17 cellular contexts compared by ENCODE assay signal in the genomic region with DNA sequence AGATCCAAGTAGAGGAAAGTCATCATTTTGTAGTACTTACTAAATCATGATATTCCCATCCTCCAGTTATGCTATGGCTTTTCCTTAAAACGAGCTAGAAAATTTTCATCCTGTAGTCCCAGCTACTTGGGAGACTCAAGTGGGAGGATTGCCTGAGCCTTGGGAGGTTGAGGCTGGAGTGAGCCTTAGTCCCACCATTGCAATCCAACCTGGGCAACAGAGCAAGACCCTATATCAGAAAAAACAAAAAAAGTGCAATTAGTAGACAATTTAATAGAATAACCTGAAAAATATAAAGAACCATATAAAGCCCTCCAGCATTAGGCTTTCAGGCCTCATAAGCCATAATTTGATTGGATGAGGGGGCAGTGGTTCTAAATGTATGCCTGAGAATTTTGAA. TPM values are rescaled to one million over a fixed set of nuclear protein-coding genes. Genes with fewer than 3 reads are reported as not detected.
DNase-seq lines count a peak whose midpoint lies in the region; ATAC-seq and TF ChIP-seq lines count a peak whose summit lies in the region.
"Had no signal": no experiment of that assay in that cellular context is flagged by ENCODE, and none has a peak within 500 bp of the region (broad histone marks: within the 10 kb centered on the region; RNA-seq: fewer than 3 reads in every experiment).

No MANE protein-coding gene starts in this region.

- no peaks in the 10 kb centered on the region for H3K4me1 ChIP-seq in HEK293 (ENCODE audit: control insufficient read depth, insufficient read depth, low read length)
- peaks cover 71% of the 10 kb centered on the region for H3K4me1 ChIP-seq in Loucy (ENCODE audit: insufficient read depth, low read length, poor library complexity, severe bottlenecking)
- peaks cover 0 to 8% (median 2%) of the 10 kb centered on the region in 3 donors for H3K4me1 ChIP-seq in gastroesophageal sphincter

- no peaks in the 10 kb centered on the region for H3K27me3 ChIP-seq in Loucy (ENCODE audit: insufficient read depth, low read length, poor library complexity, severe bottlenecking)
- H3K27me3 ChIP-seq in gastroesophageal sphincter, result no peaks in the 10 kb centered on the region

- peak overlapping the region; percentile 93 for H3K4me2 ChIP-seq in Loucy (ENCODE audit: low read depth, low read length, poor library complexity, severe bottlenecking)

- H3K9me3 ChIP-seq in HEK293 (ENCODE audit: control insufficient read depth, insufficient read depth, low read depth, low read length) (no peaks in the 10 kb centered on the region), Loucy (ENCODE audit: insufficient read depth, low read depth, low read length) (no peaks in the 10 kb centered on the region), gastroesophageal sphincter (no peaks in the 10 kb centered on the region)

- TF ChIP-seq POLR2A in gastroesophageal sphincter (IDR thresholded peaks at IDR 0.05), result no peak

- H3K27ac Mint-ChIP-seq in WTC11, result no peak overlapping the region
- H3K27ac Mint-ChIP-seq: GM23338, HFFc6 had no signal

- H3K4me3 Mint-ChIP-seq in WTC11, result no peak overlapping the region
- H3K4me3 Mint-ChIP-seq: CD4-positive, alpha-beta memory T cell; GM23338; H9; HFFc6 had no signal

- H3K27me3 Mint-ChIP-seq in WTC11 (ENCODE audit: low read depth), result no peaks in the 10 kb centered on the region
- H3K27me3 Mint-ChIP-seq: CD4-positive, alpha-beta memory T cell had no signal

- H3K36me3 Mint-ChIP-seq in WTC11, result peaks cover 10% of the 10 kb centered on the region

- ATAC-seq in WTC11 (no peak), HG03378 (IDR thresholded peaks at IDR 0.05; ENCODE audit: unreplicated experiment) (no peak), gastroesophageal sphincter (no peak)
- ATAC-seq: GM23338, HCT116 had no signal

- H3F3A ChIP-seq in Loucy (ENCODE audit: low read depth), result no peaks in the 10 kb centered on the region

- H3K9me2 ChIP-seq in Loucy (replicated peaks; ENCODE audit: low read depth, low read length), result no peaks in the 10 kb centered on the region

- POLR2A ChIA-PET in HEK293 (lab: Yijun Ruan, JAX) (no interaction called here), WTC11 (lab: Charles Lee) (no interaction called here)

- no peak for TF ChIP-seq EP300 in gastroesophageal sphincter (IDR thresholded peaks at IDR 0.05)

- H3K27ac ChIP-seq in HEK293 (ENCODE audit: extremely low read depth, low read depth, low read length), result no peak overlapping the region
- no peak overlapping the region for H3K27ac ChIP-seq in gastroesophageal sphincter

- peak overlapping the region; percentile 19 for H3K9ac ChIP-seq in Loucy (ENCODE audit: low read depth, low read length, poor library complexity, severe bottlenecking)

- H3K79me2 ChIP-seq in Loucy (ENCODE audit: insufficient read depth, low read length), result peaks cover 99% of the 10 kb centered on the region

- H3K4me3 ChIP-seq in HEK293 (ENCODE audit: low read depth, low read length) (no peak overlapping the region), Loucy (ENCODE audit: low read length, poor library complexity, severe bottlenecking) (peak overlapping the region; percentile 71), gastroesophageal sphincter (no peak overlapping the region)
- H3K4me3 ChIP-seq: GM23338 had no signal

- WGBS in gastroesophageal sphincter (ENCODE audit: low coverage in 1 of 2), 2 donors, result 69% methylated on average over 1 of the region's 1 CpG; no CpG with 5 or more reads in 1 of the 2 donors

- H3K4me1 Mint-ChIP-seq in WTC11, result peaks cover 72% of the 10 kb centered on the region

- H3K36me3 ChIP-seq in HEK293 (ENCODE audit: control insufficient read depth in 2 of 2, insufficient read depth in 1 of 2, low read length in 2 of 2), result no peaks in the 10 kb centered on the region; a peak in 1 of 3 replicates
- H3K36me3 ChIP-seq in Loucy (ENCODE audit: insufficient read depth, low read length), result peaks cover 6% of the 10 kb centered on the region; the same call in 1 of the 2 replicates
- no peaks in the 10 kb centered on the region for H3K36me3 ChIP-seq in gastroesophageal sphincter

- 0 out of 2 replicates have a peak, but pooled peaks cover 3% of the 10 kb centered on the region for H3K9me3 Mint-ChIP-seq in WTC11
- H3K9me3 Mint-ChIP-seq: CD4-positive, alpha-beta memory T cell; H9; HFFc6 had no signal

- TF ChIP-seq CTCF in HEK293 (tag by site-specific recombination; IDR thresholded peaks at IDR 0.05) (no peak), Loucy (conservative IDR thresholded peaks at IDR 0.05; ENCODE audit: low read length) (no peak), WTC11 (IDR thresholded peaks at IDR 0.05) (no peak), gastroesophageal sphincter (IDR thresholded peaks at IDR 0.05) (no peak)

- CTCF ChIA-PET in HEK293 (lab: Yijun Ruan, JAX), result no interaction called here
- CTCF ChIA-PET in WTC11 (lab: Charles Lee), result no interaction called here

- H2AFZ ChIP-seq in Loucy (ENCODE audit: low read length), result no peak overlapping the region
- H2AFZ ChIP-seq: GM23338 had no signal

- no peak for DNase-seq in WTC11 (ENCODE audit: low spot score)
- no peak for DNase-seq in iPS-NIHi7 (ENCODE audit: extremely low spot score)
- DNase-seq: C1 segment of cervical spinal cord; Calu3; CD4-positive, alpha-beta memory T cell; COR-L47; DMS153; EL; GDM1; H9; HFFc6 had no signal

- peaks cover 91% of the 10 kb centered on the region for H4K20me1 ChIP-seq in Loucy (ENCODE audit: insufficient read depth, low read length, poor library complexity, severe bottlenecking)

TF ChIP-seq in HEK293, 187 proteins besides CTCF, POLR2A, EP300 and RAD21:
- TF ChIP-seq BCL11B (tag by site-specific recombination; IDR thresholded peaks at IDR 0.05; ENCODE audit: low read depth) (no peak), ZNF121 (tag by site-specific recombination; IDR thresholded peaks at IDR 0.05) (peak; percentile 58; the same call in 1 of the 2 replicates), ZNF521 (tag by site-specific recombination; IDR thresholded peaks at IDR 0.05) (no peak), ZNF239 (tag by site-specific recombination; IDR thresholded peaks at IDR 0.05) (no peak)
- TF ChIP-seq, protein P1, sequence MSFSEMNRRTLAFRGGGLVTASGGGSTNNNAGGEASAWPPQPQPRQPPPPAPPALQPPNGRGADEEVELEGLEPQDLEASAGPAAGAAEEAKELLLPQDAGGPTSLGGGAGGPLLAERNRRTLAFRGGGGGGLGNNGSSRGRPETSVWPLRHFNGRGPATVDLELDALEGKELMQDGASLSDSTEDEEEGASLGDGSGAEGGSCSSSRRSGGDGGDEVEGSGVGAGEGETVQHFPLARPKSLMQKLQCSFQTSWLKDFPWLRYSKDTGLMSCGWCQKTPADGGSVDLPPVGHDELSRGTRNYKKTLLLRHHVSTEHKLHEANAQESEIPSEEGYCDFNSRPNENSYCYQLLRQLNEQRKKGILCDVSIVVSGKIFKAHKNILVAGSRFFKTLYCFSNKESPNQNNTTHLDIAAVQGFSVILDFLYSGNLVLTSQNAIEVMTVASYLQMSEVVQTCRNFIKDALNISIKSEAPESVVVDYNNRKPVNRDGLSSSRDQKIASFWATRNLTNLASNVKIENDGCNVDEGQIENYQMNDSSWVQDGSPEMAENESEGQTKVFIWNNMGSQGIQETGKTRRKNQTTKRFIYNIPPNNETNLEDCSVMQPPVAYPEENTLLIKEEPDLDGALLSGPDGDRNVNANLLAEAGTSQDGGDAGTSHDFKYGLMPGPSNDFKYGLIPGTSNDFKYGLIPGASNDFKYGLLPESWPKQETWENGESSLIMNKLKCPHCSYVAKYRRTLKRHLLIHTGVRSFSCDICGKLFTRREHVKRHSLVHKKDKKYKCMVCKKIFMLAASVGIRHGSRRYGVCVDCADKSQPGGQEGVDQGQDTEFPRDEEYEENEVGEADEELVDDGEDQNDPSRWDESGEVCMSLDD (tag by site-specific recombination; IDR thresholded peaks at IDR 0.05), result no peak

TF ChIP-seq in WTC11, 78 proteins besides CTCF, POLR2A, EP300 and RAD21:
- TF ChIP-seq NFATC4 (CRISPR knock-in tag; IDR thresholded peaks at IDR 0.05) (no peak), ZNF121 (CRISPR knock-in tag; IDR thresholded peaks at IDR 0.05) (peak; percentile 85)
- TF ChIP-seq, protein P2, sequence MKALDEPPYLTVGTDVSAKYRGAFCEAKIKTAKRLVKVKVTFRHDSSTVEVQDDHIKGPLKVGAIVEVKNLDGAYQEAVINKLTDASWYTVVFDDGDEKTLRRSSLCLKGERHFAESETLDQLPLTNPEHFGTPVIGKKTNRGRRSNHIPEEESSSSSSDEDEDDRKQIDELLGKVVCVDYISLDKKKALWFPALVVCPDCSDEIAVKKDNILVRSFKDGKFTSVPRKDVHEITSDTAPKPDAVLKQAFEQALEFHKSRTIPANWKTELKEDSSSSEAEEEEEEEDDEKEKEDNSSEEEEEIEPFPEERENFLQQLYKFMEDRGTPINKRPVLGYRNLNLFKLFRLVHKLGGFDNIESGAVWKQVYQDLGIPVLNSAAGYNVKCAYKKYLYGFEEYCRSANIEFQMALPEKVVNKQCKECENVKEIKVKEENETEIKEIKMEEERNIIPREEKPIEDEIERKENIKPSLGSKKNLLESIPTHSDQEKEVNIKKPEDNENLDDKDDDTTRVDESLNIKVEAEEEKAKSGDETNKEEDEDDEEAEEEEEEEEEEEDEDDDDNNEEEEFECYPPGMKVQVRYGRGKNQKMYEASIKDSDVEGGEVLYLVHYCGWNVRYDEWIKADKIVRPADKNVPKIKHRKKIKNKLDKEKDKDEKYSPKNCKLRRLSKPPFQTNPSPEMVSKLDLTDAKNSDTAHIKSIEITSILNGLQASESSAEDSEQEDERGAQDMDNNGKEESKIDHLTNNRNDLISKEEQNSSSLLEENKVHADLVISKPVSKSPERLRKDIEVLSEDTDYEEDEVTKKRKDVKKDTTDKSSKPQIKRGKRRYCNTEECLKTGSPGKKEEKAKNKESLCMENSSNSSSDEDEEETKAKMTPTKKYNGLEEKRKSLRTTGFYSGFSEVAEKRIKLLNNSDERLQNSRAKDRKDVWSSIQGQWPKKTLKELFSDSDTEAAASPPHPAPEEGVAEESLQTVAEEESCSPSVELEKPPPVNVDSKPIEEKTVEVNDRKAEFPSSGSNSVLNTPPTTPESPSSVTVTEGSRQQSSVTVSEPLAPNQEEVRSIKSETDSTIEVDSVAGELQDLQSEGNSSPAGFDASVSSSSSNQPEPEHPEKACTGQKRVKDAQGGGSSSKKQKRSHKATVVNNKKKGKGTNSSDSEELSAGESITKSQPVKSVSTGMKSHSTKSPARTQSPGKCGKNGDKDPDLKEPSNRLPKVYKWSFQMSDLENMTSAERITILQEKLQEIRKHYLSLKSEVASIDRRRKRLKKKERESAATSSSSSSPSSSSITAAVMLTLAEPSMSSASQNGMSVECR (CRISPR knock-in tag; IDR thresholded peaks at IDR 0.05; ENCODE audit: borderline replicate concordance), result no peak

RNA-seq across cellular contexts. Expression of a gene that starts 6.8 kb away (rescaled TPM):
- total RNA-seq in WTC11 (2021), result 74.3 to 85.7 TPM (median 79.2 TPM) in 3 replicates
- 10 to 100 TPM; 20.9 to 30.4 (median 29.2) TPM for total RNA-seq in gastroesophageal sphincter
